Comparison of ENCODE assay signal across 1 cellular context in the genomic region with DNA sequence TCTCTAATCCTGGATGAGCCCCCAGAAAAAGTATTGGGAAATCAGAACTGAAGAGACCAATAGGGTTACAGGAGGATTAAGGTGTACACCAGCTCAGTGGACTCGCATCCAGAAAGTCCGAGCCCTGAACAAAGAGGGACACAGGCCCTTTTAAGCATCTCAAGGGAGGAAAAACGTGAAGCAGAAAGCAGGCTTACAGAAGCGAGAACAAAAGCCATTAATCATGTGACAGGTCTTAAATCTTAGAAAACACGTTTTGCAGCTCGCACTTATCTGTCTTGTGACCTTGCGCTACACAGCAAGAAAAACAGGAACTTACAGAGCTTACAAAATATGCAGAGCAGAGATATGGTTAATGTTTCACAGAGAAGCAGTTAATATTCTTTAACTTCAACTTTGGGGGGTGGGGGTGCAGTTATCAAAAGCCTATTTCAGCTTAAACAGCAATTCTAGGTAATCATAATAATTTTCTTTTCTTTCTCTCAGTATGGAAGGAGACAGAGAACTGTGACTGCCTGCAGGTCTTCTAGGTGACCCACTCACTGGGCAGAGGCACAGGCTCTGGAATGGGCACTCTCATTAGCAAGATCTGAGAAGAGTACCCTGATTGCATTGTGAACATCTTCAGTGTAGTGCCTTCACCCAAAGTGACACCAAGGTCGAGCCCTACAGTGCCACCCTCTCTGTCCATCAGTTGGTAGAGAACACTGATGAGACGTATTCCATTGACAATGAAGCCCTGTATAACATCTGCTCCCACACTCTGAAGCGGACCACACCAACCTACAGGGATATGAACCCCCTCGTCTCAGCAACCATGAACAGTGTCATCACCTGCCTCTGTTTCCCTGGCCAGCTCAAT.
TF ChIP-seq lines count a peak whose summit lies in the region.

No MANE protein-coding gene starts in this region.

TF ChIP-seq in K562, 482 proteins besides CTCF, POLR2A, EP300 and RAD21 (continued from another document and continues in another):
- TF ChIP-seq, protein P1, sequence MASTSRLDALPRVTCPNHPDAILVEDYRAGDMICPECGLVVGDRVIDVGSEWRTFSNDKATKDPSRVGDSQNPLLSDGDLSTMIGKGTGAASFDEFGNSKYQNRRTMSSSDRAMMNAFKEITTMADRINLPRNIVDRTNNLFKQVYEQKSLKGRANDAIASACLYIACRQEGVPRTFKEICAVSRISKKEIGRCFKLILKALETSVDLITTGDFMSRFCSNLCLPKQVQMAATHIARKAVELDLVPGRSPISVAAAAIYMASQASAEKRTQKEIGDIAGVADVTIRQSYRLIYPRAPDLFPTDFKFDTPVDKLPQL (IDR thresholded peaks at IDR 0.05; ENCODE audit: extremely low read depth, insufficient read length), result no peak
- TF ChIP-seq ZNF212 (CRISPR knock-in tag; IDR thresholded peaks at IDR 0.05) (no peak), HMG20A (CRISPR knock-in tag; conservative IDR thresholded peaks at IDR 0.05) (no peak; the same call in 1 of the 2 replicates), ZBTB2 (IDR thresholded peaks at IDR 0.05) (no peak), NEUROD1 (IDR thresholded peaks at IDR 0.05; ENCODE audit: borderline replicate concordance, low read depth, low read length, partially characterized antibody) (peak; percentile 73), YY1 (IDR thresholded peaks at IDR 0.05; ENCODE audit: borderline replicate concordance in 1 of 3, control insufficient read depth in 1 of 3, extremely low read depth in 1 of 3, insufficient read depth in 3 of 3, insufficient read length in 1 of 3, insufficient replicate concordance in 2 of 3, low read depth in 1 of 3, low read length in 2 of 3) (no peak), ZNF764 (CRISPR knock-in tag; IDR thresholded peaks at IDR 0.05; ENCODE audit: low read depth) (no peak), MBD2 (IDR thresholded peaks at IDR 0.05; ENCODE audit: borderline replicate concordance, low read depth) (peak; percentile 56; the same call in 1 of the 2 replicates), PRPF4 (IDR thresholded peaks at IDR 0.05; ENCODE audit: insufficient read depth, low read depth, low read length, poor library complexity, severe bottlenecking) (no peak), RBM39 (optimal IDR thresholded peaks at IDR 0.05; ENCODE audit: low read depth, low read length) (no peak), ZNF280A (IDR thresholded peaks at IDR 0.05; ENCODE audit: low read depth, partially characterized antibody) (peak; percentile 57), RFX7 (CRISPR knock-in tag; IDR thresholded peaks at IDR 0.05) (no peak), CEBPG (CRISPR knock-in tag; IDR thresholded peaks at IDR 0.05) (peak; percentile 44; the same call in 1 of the 2 replicates), CEBPG (tag; conservative IDR thresholded peaks at IDR 0.05 in 1 of 2, IDR thresholded peaks at IDR 0.05 in 1 of 2) (peak; percentile 23 to 64; a peak in 2 of 4 replicates), CREM (IDR thresholded peaks at IDR 0.05; ENCODE audit: low read depth) (peak; percentile 61), DEAF1 (CRISPR knock-in tag; IDR thresholded peaks at IDR 0.05) (0 out of 2 replicates have a peak, but pooled peaks have one; percentile 7), MAFG (tag; conservative IDR thresholded peaks at IDR 0.05) (peak; percentile 70), ETV1 (tag; conservative IDR thresholded peaks at IDR 0.05; ENCODE audit: low read depth) (peak; percentile 91), KLF6 (CRISPR knock-in tag; IDR thresholded peaks at IDR 0.05; ENCODE audit: borderline replicate concordance) (no peak), MXI1 (IDR thresholded peaks at IDR 0.05; ENCODE audit: low read depth, low read length) (peak; percentile 55; the same call in 1 of the 2 replicates), MTF1 (CRISPR knock-in tag; IDR thresholded peaks at IDR 0.05; ENCODE audit: borderline replicate concordance) (no peak), DPF2 (IDR thresholded peaks at IDR 0.05) (peak; percentile 95), FOXK1 (CRISPR knock-in tag; IDR thresholded peaks at IDR 0.05; ENCODE audit: borderline replicate concordance) (no peak), XRCC3 (IDR thresholded peaks at IDR 0.05) (peak; percentile 66; the same call in 1 of the 2 replicates), GTF2A2 (tag; IDR thresholded peaks at IDR 0.05) (no peak), SLC30A9 (CRISPR knock-in tag; IDR thresholded peaks at IDR 0.05) (no peak), ILF3 (IDR thresholded peaks at IDR 0.05; ENCODE audit: borderline replicate concordance) (0 out of 2 replicates have a peak, but pooled peaks have one; percentile 71), ZBTB7A (IDR thresholded peaks at IDR 0.05; ENCODE audit: borderline replicate concordance, control insufficient read depth, low read depth, low read length) (no peak), ZZZ3 (IDR thresholded peaks at IDR 0.05) (no peak), ZNF780A (CRISPR knock-in tag; IDR thresholded peaks at IDR 0.05) (no peak), KHSRP (IDR thresholded peaks at IDR 0.05) (0 out of 2 replicates have a peak, but pooled peaks have one; percentile 59), FOXA1 (IDR thresholded peaks at IDR 0.05; ENCODE audit: borderline replicate concordance) (no peak), POLR2B (IDR thresholded peaks at IDR 0.05; ENCODE audit: low read depth, partially characterized antibody) (no peak), MTA1 (IDR thresholded peaks at IDR 0.05; ENCODE audit: borderline replicate concordance) (peak; percentile 47; the same call in 1 of the 2 replicates), ZNF778 (CRISPR knock-in tag; IDR thresholded peaks at IDR 0.05) (no peak), RCOR1 (IDR thresholded peaks at IDR 0.05; ENCODE audit: borderline replicate concordance in 1 of 2, low read depth in 2 of 2, low read length in 2 of 2) (peak; percentile 81 to 96; a peak in 3 of 4 replicates), GATA2 (CRISPR knock-in tag; IDR thresholded peaks at IDR 0.05) (peak; percentile 97)
- TF ChIP-seq, protein P2, sequence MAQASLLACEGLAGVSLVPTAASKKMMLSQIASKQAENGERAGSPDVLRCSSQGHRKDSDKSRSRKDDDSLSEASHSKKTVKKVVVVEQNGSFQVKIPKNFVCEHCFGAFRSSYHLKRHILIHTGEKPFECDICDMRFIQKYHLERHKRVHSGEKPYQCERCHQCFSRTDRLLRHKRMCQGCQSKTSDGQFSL (CRISPR knock-in tag; IDR thresholded peaks at IDR 0.05), result peak; percentile 78
- TF ChIP-seq, protein P2 (tag; IDR thresholded peaks at IDR 0.05), result peak in 1 of 2 experiments; percentile 79; a peak in 1 of 4 replicates
- TF ChIP-seq, protein P3, sequence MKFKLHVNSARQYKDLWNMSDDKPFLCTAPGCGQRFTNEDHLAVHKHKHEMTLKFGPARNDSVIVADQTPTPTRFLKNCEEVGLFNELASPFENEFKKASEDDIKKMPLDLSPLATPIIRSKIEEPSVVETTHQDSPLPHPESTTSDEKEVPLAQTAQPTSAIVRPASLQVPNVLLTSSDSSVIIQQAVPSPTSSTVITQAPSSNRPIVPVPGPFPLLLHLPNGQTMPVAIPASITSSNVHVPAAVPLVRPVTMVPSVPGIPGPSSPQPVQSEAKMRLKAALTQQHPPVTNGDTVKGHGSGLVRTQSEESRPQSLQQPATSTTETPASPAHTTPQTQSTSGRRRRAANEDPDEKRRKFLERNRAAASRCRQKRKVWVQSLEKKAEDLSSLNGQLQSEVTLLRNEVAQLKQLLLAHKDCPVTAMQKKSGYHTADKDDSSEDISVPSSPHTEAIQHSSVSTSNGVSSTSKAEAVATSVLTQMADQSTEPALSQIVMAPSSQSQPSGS (CRISPR knock-in tag; IDR thresholded peaks at IDR 0.05), result no peak
- TF ChIP-seq, protein P4, sequence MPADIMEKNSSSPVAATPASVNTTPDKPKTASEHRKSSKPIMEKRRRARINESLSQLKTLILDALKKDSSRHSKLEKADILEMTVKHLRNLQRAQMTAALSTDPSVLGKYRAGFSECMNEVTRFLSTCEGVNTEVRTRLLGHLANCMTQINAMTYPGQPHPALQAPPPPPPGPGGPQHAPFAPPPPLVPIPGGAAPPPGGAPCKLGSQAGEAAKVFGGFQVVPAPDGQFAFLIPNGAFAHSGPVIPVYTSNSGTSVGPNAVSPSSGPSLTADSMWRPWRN (IDR thresholded peaks at IDR 0.05; ENCODE audit: low read depth), result peak; percentile 81; the same call in 1 of the 2 replicates
- TF ChIP-seq, protein P5, sequence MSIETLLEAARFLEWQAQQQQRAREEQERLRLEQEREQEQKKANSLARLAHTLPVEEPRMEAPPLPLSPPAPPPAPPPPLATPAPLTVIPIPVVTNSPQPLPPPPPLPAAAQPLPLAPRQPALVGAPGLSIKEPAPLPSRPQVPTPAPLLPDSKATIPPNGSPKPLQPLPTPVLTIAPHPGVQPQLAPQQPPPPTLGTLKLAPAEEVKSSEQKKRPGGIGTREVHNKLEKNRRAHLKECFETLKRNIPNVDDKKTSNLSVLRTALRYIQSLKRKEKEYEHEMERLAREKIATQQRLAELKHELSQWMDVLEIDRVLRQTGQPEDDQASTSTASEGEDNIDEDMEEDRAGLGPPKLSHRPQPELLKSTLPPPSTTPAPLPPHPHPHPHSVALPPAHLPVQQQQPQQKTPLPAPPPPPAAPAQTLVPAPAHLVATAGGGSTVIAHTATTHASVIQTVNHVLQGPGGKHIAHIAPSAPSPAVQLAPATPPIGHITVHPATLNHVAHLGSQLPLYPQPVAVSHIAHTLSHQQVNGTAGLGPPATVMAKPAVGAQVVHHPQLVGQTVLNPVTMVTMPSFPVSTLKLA (conservative IDR thresholded peaks at IDR 0.05), result peak; percentile 58 to 76
- TF ChIP-seq, protein P6, sequence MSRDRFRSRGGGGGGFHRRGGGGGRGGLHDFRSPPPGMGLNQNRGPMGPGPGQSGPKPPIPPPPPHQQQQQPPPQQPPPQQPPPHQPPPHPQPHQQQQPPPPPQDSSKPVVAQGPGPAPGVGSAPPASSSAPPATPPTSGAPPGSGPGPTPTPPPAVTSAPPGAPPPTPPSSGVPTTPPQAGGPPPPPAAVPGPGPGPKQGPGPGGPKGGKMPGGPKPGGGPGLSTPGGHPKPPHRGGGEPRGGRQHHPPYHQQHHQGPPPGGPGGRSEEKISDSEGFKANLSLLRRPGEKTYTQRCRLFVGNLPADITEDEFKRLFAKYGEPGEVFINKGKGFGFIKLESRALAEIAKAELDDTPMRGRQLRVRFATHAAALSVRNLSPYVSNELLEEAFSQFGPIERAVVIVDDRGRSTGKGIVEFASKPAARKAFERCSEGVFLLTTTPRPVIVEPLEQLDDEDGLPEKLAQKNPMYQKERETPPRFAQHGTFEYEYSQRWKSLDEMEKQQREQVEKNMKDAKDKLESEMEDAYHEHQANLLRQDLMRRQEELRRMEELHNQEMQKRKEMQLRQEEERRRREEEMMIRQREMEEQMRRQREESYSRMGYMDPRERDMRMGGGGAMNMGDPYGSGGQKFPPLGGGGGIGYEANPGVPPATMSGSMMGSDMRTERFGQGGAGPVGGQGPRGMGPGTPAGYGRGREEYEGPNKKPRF (IDR thresholded peaks at IDR 0.05; ENCODE audit: low read depth, low read length), result no peak
